17 cellular contexts compared by ENCODE assay signal in the genomic region with DNA sequence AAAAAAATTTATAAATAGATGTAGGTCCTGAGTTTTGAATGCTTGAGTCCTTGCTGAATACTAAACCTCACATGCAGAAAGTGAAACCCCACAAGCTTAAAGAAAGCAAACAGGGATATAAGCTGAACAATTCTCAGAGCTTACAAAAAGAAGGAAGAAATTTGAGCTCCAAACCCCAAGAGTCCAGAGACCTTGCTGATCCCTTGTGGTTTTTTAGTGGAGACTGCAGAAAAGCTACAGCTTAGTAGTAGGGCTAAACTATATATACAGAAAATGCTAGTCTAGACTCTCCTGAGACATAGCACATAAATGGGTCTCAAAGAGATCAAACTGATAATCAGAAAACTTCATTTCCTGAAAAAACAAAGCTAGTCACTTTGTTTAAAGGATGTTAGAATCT.
"Had no signal": no experiment of that assay in that cellular context is flagged by ENCODE, and none has a peak within 500 bp of the region (broad histone marks: within the 10 kb centered on the region; RNA-seq: fewer than 3 reads in every experiment).

No MANE protein-coding gene starts in this region.

- H3K4me1 ChIP-seq: esophagus muscularis mucosa, heart right ventricle had no signal

- H3K27me3 ChIP-seq: dorsolateral prefrontal cortex, esophagus muscularis mucosa, heart right ventricle had no signal

- H3K36me3 ChIP-seq: esophagus muscularis mucosa, heart right ventricle had no signal

- H3K27ac ChIP-seq: dorsolateral prefrontal cortex, epithelial cell of prostate, esophagus muscularis mucosa, heart right ventricle, skin epidermis had no signal

- H3K9me3 ChIP-seq: mucosa of descending colon had no signal

- DNase-seq: cortex of kidney; dorsolateral prefrontal cortex; effector CD8-positive, alpha-beta T cell; foreskin melanocyte; heart right ventricle; hypothalamus; islet precursor cell; mammary epithelial cell; mucosa of descending colon; natural killer cell; posterior cingulate gyrus; stimulated activated CD4-positive, alpha-beta T cell treated with anti-CD3 and anti-CD28 coated beads, Interleukin-2, amount 100 ng/mL, for 48 hours; stimulated activated naive CD4-positive, alpha-beta T cell treated with Interleukin-2 at 50 U/mL for 16 hours; trophoblast cell had no signal

- H3K4me3 ChIP-seq: dorsolateral prefrontal cortex, esophagus muscularis mucosa, heart right ventricle, mucosa of descending colon, skin epidermis had no signal
